24 cellular contexts compared by ENCODE assay signal in genomic region chr18:9290171-9290570, GRCh38. TPM values are rescaled to one million over a fixed set of nuclear protein-coding genes. Genes with fewer than 3 reads are reported as not detected.
A peak's percentile ranks its signal among the peaks of the same experiment; 100 is the strongest.
DNase-seq lines count a peak whose midpoint lies in the region; ATAC-seq and TF ChIP-seq lines count a peak whose summit lies in the region.
"Had no signal": no experiment of that assay in that cellular context is flagged by ENCODE, and none has a peak within 500 bp of the region (broad histone marks: within the 10 kb centered on the region; RNA-seq: fewer than 3 reads in every experiment).

No MANE protein-coding gene starts in this region.

- DNase-seq in HFF-Myc (ENCODE audit: extremely low read depth, low read depth) (peak; percentile 48), astrocyte of the hippocampus (ENCODE audit: low read depth, low spot score) (peak; percentile 13), fibroblast of the aortic adventitia (ENCODE audit: low read depth) (peak; percentile 16), skeletal muscle cell (ENCODE audit: low read depth) (peak; percentile 16), OCI-LY7 (ENCODE audit: low spot score) (no peak), WTC11 (ENCODE audit: low spot score) (no peak)
- DNase-seq: activated B cell treated with CpG ODN at 0.5 μM for 24 hours; activated CD4-positive, alpha-beta T cell treated with anti-CD3 and anti-CD28 coated beads, Interleukin-2, amount 50 U/mL, for 1 hour; activated gamma-delta T cell treated with Interleukin-2 at 50 U/mL for 16 hours; activated T-cell treated with anti-CD3 and anti-CD28 coated beads, Interleukin-2, amount 50 U/mL, for 4 hours; AML-193; CD4-positive, alpha-beta T cell; NCI-H1105 treated with DMSO at 0.1 percent for 48 hours; NCI-H1930; NCI-H345; nephron progenitor cell; posterior cingulate gyrus; right cardiac atrium; stimulated activated naive CD4-positive, alpha-beta T cell treated with Interleukin-2 at 50 U/mL for 16 hours; T1000 had no signal

- no peaks in the 10 kb centered on the region for H3K9me2 ChIP-seq in OCI-LY7 (ENCODE audit: insufficient read depth, low read length)

- no peak overlapping the region for H2AFZ ChIP-seq in OCI-LY7 (ENCODE audit: low read length)
- H2AFZ ChIP-seq: GM23338 had no signal

- peaks cover 7% of the 10 kb centered on the region for H3K4me1 Mint-ChIP-seq in WTC11
- H3K4me1 Mint-ChIP-seq: activated B cell treated with CpG ODN at 0.5 μM for 24 hours, IgD-negative memory B cell, nephron progenitor cell had no signal

- no peaks in the 10 kb centered on the region for H3K27me3 Mint-ChIP-seq in WTC11 (ENCODE audit: low read depth)
- H3K27me3 Mint-ChIP-seq: activated B cell treated with CpG ODN at 0.5 μM for 24 hours; CD4-positive, alpha-beta T cell; IgD-negative memory B cell had no signal

- ATAC-seq in HG03045 (IDR thresholded peaks at IDR 0.05; ENCODE audit: unreplicated experiment) (no peak), WTC11 (no peak)
- ATAC-seq: activated T-cell treated with anti-CD3 and anti-CD28 coated beads, Interleukin-2, amount 50 U/mL, for 4 hours; GM23338; right cardiac atrium had no signal

- H3K27ac ChIP-seq in OCI-LY7 (ENCODE audit: low read depth, low read length, poor library complexity, severe bottlenecking), result no peak overlapping the region
- H3K27ac ChIP-seq: SJCRH30 had no signal

- no peaks in the 10 kb centered on the region for H4K20me1 ChIP-seq in OCI-LY7 (ENCODE audit: insufficient read depth, low read length)

- H3K9me3 Mint-ChIP-seq in WTC11, result peaks cover 56% of the 10 kb centered on the region

- no peaks in the 10 kb centered on the region for H3K4me1 ChIP-seq in OCI-LY7 (ENCODE audit: insufficient read depth, low read length, poor library complexity, severe bottlenecking)
- H3K4me1 ChIP-seq: SJCRH30 had no signal

- H3K79me2 ChIP-seq in OCI-LY7 (ENCODE audit: insufficient read depth, low read depth, low read length), result no peaks in the 10 kb centered on the region

- TF ChIP-seq CTCF in HFF-Myc (IDR thresholded peaks at IDR 0.05; ENCODE audit: low read depth, low read length, missing control alignments) (no peak), fibroblast of the aortic adventitia (IDR thresholded peaks at IDR 0.05; ENCODE audit: insufficient read depth, low read length) (no peak), OCI-LY7 (conservative IDR thresholded peaks at IDR 0.05; ENCODE audit: low read length) (no peak), WTC11 (IDR thresholded peaks at IDR 0.05) (no peak)

- H3K9me3 ChIP-seq in OCI-LY7 (ENCODE audit: low read length), result peaks cover 15% of the 10 kb centered on the region
- H3K9me3 ChIP-seq: SJCRH30 had no signal

- no peak overlapping the region for H3K4me3 Mint-ChIP-seq in WTC11
- H3K4me3 Mint-ChIP-seq: activated B cell treated with CpG ODN at 0.5 μM for 24 hours; activated T-cell treated with anti-CD3 and anti-CD28 coated beads, Interleukin-2, amount 50 U/mL, for 4 hours; CD4-positive, alpha-beta T cell; GM23338; IgD-negative memory B cell; nephron progenitor cell had no signal

- H3K4me2 ChIP-seq in OCI-LY7 (ENCODE audit: low read length), result no peak overlapping the region
- H3K4me2 ChIP-seq: GM23338 had no signal

- intact Hi-C loops in OCI-LY7 (cut with micrococcal nuclease; ENCODE audit: unreplicated experiment), result no loop called here

- no peak overlapping the region for H3K27ac Mint-ChIP-seq in WTC11
- H3K27ac Mint-ChIP-seq: activated B cell treated with CpG ODN at 0.5 μM for 24 hours; CD4-positive, alpha-beta T cell; GM23338; IgD-negative memory B cell; nephron progenitor cell had no signal

- POLR2A ChIA-PET in OCI-LY7 (lab: Charles Lee), result interaction anchor here (1.1 kb wide), 1 partner anchor 37 kb away, joined by 3 read pairs; no protein-coding TSS in a partner anchor
- POLR2A ChIA-PET in WTC11 (lab: Charles Lee), result no interaction called here

- no TSS peak for BruUV-seq in OCI-LY7 (replicated peaks; lab: Mats Ljungman, UMichigan)

- H3K36me3 Mint-ChIP-seq in WTC11, result peaks cover 55% of the 10 kb centered on the region

- no peak overlapping the region for H3K4me3 ChIP-seq in HFF-Myc (replicated peaks; ENCODE audit: low read depth, low read length)
- no peak overlapping the region for H3K4me3 ChIP-seq in fibroblast of the aortic adventitia (ENCODE audit: low read depth, low read length)
- no peak overlapping the region for H3K4me3 ChIP-seq in skeletal muscle cell (ENCODE audit: low read depth, low read length)
- H3K4me3 ChIP-seq in OCI-LY7 (ENCODE audit: low read depth, low read length, poor library complexity, severe bottlenecking), result no peak overlapping the region
- H3K4me3 ChIP-seq: GM23338, SJCRH30 had no signal

- CTCF ChIA-PET in OCI-LY7 (lab: Charles Lee; ENCODE audit: unreplicated experiment), result no interaction called here
- CTCF ChIA-PET in WTC11 (lab: Charles Lee), result no interaction called here

- H3K36me3 ChIP-seq in OCI-LY7 (ENCODE audit: insufficient read depth, low read length), result no peaks in the 10 kb centered on the region
- H3K36me3 ChIP-seq: SJCRH30 had no signal

TF ChIP-seq in WTC11, 78 proteins besides CTCF, POLR2A, EP300 and RAD21 (continues in another document):
- TF ChIP-seq OVOL2 (CRISPR knock-in tag; IDR thresholded peaks at IDR 0.05; ENCODE audit: borderline replicate concordance) (no peak), RORB (CRISPR knock-in tag; IDR thresholded peaks at IDR 0.05) (no peak), ERG (CRISPR knock-in tag; IDR thresholded peaks at IDR 0.05) (no peak), PRRX2 (CRISPR knock-in tag; IDR thresholded peaks at IDR 0.05) (no peak), EMX1 (CRISPR knock-in tag; IDR thresholded peaks at IDR 0.05) (no peak), ZNF423 (CRISPR knock-in tag; IDR thresholded peaks at IDR 0.05) (no peak), ZNF396 (CRISPR knock-in tag; IDR thresholded peaks at IDR 0.05; ENCODE audit: borderline replicate concordance) (no peak), MLX (CRISPR knock-in tag; IDR thresholded peaks at IDR 0.05) (no peak)
- TF ChIP-seq, protein P1, sequence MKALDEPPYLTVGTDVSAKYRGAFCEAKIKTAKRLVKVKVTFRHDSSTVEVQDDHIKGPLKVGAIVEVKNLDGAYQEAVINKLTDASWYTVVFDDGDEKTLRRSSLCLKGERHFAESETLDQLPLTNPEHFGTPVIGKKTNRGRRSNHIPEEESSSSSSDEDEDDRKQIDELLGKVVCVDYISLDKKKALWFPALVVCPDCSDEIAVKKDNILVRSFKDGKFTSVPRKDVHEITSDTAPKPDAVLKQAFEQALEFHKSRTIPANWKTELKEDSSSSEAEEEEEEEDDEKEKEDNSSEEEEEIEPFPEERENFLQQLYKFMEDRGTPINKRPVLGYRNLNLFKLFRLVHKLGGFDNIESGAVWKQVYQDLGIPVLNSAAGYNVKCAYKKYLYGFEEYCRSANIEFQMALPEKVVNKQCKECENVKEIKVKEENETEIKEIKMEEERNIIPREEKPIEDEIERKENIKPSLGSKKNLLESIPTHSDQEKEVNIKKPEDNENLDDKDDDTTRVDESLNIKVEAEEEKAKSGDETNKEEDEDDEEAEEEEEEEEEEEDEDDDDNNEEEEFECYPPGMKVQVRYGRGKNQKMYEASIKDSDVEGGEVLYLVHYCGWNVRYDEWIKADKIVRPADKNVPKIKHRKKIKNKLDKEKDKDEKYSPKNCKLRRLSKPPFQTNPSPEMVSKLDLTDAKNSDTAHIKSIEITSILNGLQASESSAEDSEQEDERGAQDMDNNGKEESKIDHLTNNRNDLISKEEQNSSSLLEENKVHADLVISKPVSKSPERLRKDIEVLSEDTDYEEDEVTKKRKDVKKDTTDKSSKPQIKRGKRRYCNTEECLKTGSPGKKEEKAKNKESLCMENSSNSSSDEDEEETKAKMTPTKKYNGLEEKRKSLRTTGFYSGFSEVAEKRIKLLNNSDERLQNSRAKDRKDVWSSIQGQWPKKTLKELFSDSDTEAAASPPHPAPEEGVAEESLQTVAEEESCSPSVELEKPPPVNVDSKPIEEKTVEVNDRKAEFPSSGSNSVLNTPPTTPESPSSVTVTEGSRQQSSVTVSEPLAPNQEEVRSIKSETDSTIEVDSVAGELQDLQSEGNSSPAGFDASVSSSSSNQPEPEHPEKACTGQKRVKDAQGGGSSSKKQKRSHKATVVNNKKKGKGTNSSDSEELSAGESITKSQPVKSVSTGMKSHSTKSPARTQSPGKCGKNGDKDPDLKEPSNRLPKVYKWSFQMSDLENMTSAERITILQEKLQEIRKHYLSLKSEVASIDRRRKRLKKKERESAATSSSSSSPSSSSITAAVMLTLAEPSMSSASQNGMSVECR (CRISPR knock-in tag; IDR thresholded peaks at IDR 0.05; ENCODE audit: borderline replicate concordance), result no peak

RNA-seq across cellular contexts. Expression of gene TWSG1, which starts 44.4 kb away (rescaled TPM):
- 157 and 205 TPM in 2 replicates for total RNA-seq in fibroblast of the aortic adventitia (ENCODE audit: low replicate concordance)
- total RNA-seq in OCI-LY7 (2014; rRNA removed; shearing (Covaris generic)), result 7.4 and 7.5 TPM in 2 replicates
- total RNA-seq in OCI-LY7 (2022), result 10.9 and 11.6 TPM in 2 replicates
- 18.2 to 19.3 TPM (median 18.3 TPM) in 3 replicates for total RNA-seq in WTC11 (2021)

Comparison
In these comparisons a context has a peak if more than half of its experiments do, and no peak if none do; other contexts are left out.
1. DNase-seq: peak in HFF-Myc (single experiment), astrocyte of the hippocampus (single experiment), fibroblast of the aortic adventitia (single experiment) and skeletal muscle cell (single experiment); none in OCI-LY7 (single experiment) and WTC11 (single experiment).